In genomic region chr10:110138197-110138812, GRCh38 we compare ENCODE assay signal across 8 cellular contexts.
DNase-seq lines count a peak whose midpoint lies in the region; ATAC-seq and TF ChIP-seq lines count a peak whose summit lies in the region.

No MANE protein-coding gene starts in this region.

- H3K36me3 ChIP-seq in heart left ventricle = peaks cover 0 to 32% (median 20%) of the 10 kb centered on the region in 9 donors

- POLR2A ChIA-PET in activated CD8-positive, alpha-beta T cell treated with anti-CD3 and anti-CD28 coated beads for 36 hours (lab: Charles Lee) = interaction anchor here (0.5 to 1.4 kb wide), 2 partner anchors 19 to 89 kb away, joined by 3 read pairs; no protein-coding TSS in a partner anchor

- peak overlapping the region; percentile 60 for H3K27ac Mint-ChIP-seq in activated T-cell treated with anti-CD3 and anti-CD28 coated beads, Interleukin-2, amount 50 U/mL, for 24 hours
- H3K27ac Mint-ChIP-seq in activated CD8-positive, alpha-beta T cell treated with anti-CD3 and anti-CD28 coated beads for 36 hours = no peak overlapping the region

- H3K4me1 Mint-ChIP-seq in activated T-cell treated with anti-CD3 and anti-CD28 coated beads, Interleukin-2, amount 50 U/mL, for 24 hours (ENCODE audit: low read depth) = peaks cover 42% of the 10 kb centered on the region
- peaks cover 39% of the 10 kb centered on the region for H3K4me1 Mint-ChIP-seq in activated CD8-positive, alpha-beta T cell treated with anti-CD3 and anti-CD28 coated beads for 36 hours (ENCODE audit: low read depth)

- WGBS in heart left ventricle, 4 donors = 64 to 67% (median 65%) methylated on average over 5 of the region's 5 CpGs

- no peaks in the 10 kb centered on the region for H3K9me3 ChIP-seq in heart left ventricle

- no peaks in the 10 kb centered on the region for H3K27me3 Mint-ChIP-seq in activated T-cell treated with anti-CD3 and anti-CD28 coated beads, Interleukin-2, amount 50 U/mL, for 24 hours
- H3K27me3 Mint-ChIP-seq in activated CD8-positive, alpha-beta T cell treated with anti-CD3 and anti-CD28 coated beads for 36 hours = peaks cover 4% of the 10 kb centered on the region

- no peaks in the 10 kb centered on the region for H3K9me3 Mint-ChIP-seq in activated T-cell treated with anti-CD3 and anti-CD28 coated beads, Interleukin-2, amount 50 U/mL, for 24 hours
- H3K9me3 Mint-ChIP-seq in activated CD8-positive, alpha-beta T cell treated with anti-CD3 and anti-CD28 coated beads for 36 hours = no peaks in the 10 kb centered on the region

- CTCF ChIA-PET in activated CD8-positive, alpha-beta T cell treated with anti-CD3 and anti-CD28 coated beads for 36 hours (lab: Charles Lee) = interaction anchor here (0.7 to 3.2 kb wide), 61 partner anchors 9 to 257 kb away, joined by 3 to 51 read pairs (median 5); partner anchors contain the start of genes MXI1 and SMNDC1

- intact Hi-C loops in activated CD8-positive, alpha-beta T cell treated with anti-CD3 and anti-CD28 coated beads for 36 hours (cut with micrococcal nuclease) = loop anchor here (1.0 to 5.0 kb wide), 3 partner anchors 69 to 141 kb away; partner anchors contain the start of gene MXI1
- intact Hi-C loops in heart left ventricle (cut with DNase I) = loop anchor here (1.0 to 10.0 kb wide), 14 partner anchors 69 to 406 kb away; partner anchors contain the start of genes MXI1 (in 2 of the 10) and DUSP5 (in 1 of the 10)

- peaks cover 7% of the 10 kb centered on the region for H3K36me3 Mint-ChIP-seq in activated T-cell treated with anti-CD3 and anti-CD28 coated beads, Interleukin-2, amount 50 U/mL, for 24 hours (ENCODE audit: low read depth)
- peaks cover under 1% of the 10 kb centered on the region for H3K36me3 Mint-ChIP-seq in activated CD8-positive, alpha-beta T cell treated with anti-CD3 and anti-CD28 coated beads for 36 hours (ENCODE audit: low read depth)

- H3K4me1 ChIP-seq in heart left ventricle = peaks cover 4 to 53% (median 23%) of the 10 kb centered on the region in 12 donors

- H3K27ac ChIP-seq in heart left ventricle = peak overlapping the region in 4 of 12 donors; percentile 49 to 84 (median 64)

- no peak overlapping the region for H3K4me3 Mint-ChIP-seq in activated T-cell treated with anti-CD3 and anti-CD28 coated beads, Interleukin-2, amount 50 U/mL, for 24 hours
- H3K4me3 Mint-ChIP-seq in activated CD8-positive, alpha-beta T cell treated with anti-CD3 and anti-CD28 coated beads for 36 hours = no peak overlapping the region

- H3K4me3 ChIP-seq in heart left ventricle (no peak overlapping the region), retinal pigment epithelial cell (ENCODE audit: low read length) (no peak overlapping the region)

- ATAC-seq in HG02588 (IDR thresholded peaks at IDR 0.05; ENCODE audit: unreplicated experiment) (peak; percentile 52), heart left ventricle (peak in 3 of 4 donors; percentile 36 to 54 (median 54))
- ATAC-seq in activated CD8-positive, alpha-beta T cell treated with anti-CD3 and anti-CD28 coated beads for 36 hours = peak; percentile 62

- H3K27me3 ChIP-seq in heart left ventricle = no peaks in the 10 kb centered on the region

- no peak for TF ChIP-seq POLR2A in heart left ventricle (IDR thresholded peaks at IDR 0.05)

- TF ChIP-seq CTCF in activated CD8-positive, alpha-beta T cell treated with anti-CD3 and anti-CD28 coated beads for 36 hours (IDR thresholded peaks at IDR 0.05) = peak; percentile 67
- peak; percentile 51 to 83 (median 70) for TF ChIP-seq CTCF in heart left ventricle (IDR thresholded peaks at IDR 0.05)
- TF ChIP-seq CTCF in retinal pigment epithelial cell (conservative IDR thresholded peaks at IDR 0.05; ENCODE audit: low read depth, low read length) = peak; percentile 66

- DNase-seq in activated T-cell treated with anti-CD3 and anti-CD28 coated beads, Interleukin-2, amount 50 U/mL, for 24 hours = no peak
- no peak for DNase-seq in activated T-cell treated with anti-CD3 and anti-CD28 coated beads, Interleukin-2, amount 50 U/mL, for 1 hour
- DNase-seq in NCI-H2171 treated with DMSO at 0.1 percent for 48 hours (lab: John Stamatoyannopoulos, UW) (peak; percentile 53), heart left ventricle (no peak), retinal pigment epithelial cell (ENCODE audit: low read depth) (peak; percentile 29)
- no peak for DNase-seq in activated CD8-positive, alpha-beta T cell treated with anti-CD3 and anti-CD28 coated beads for 36 hours
- no peak for DNase-seq in stimulated activated CD4-positive, alpha-beta T cell treated with anti-CD3 and anti-CD28 coated beads, Interleukin-2, amount 100 ng/mL, for 24 hours

Comparison
In these comparisons a context has a peak if more than half of its experiments do, and no peak if none do; other contexts are left out.
1. DNase-seq: peak in NCI-H2171 treated with DMSO at 0.1 percent for 48 hours (single experiment) and retinal pigment epithelial cell (single experiment); none in activated T-cell treated with anti-CD3 and anti-CD28 coated beads, Interleukin-2, amount 50 U/mL, for 24 hours (single experiment), activated T-cell treated with anti-CD3 and anti-CD28 coated beads, Interleukin-2, amount 50 U/mL, for 1 hour (single experiment), activated CD8-positive, alpha-beta T cell treated with anti-CD3 and anti-CD28 coated beads for 36 hours (single experiment), heart left ventricle (0 of 5) and stimulated activated CD4-positive, alpha-beta T cell treated with anti-CD3 and anti-CD28 coated beads, Interleukin-2, amount 100 ng/mL, for 24 hours (0 of 2).
2. Peak in every context shown above with its lines, with median percentiles within 50 percentile points of each other: ATAC-seq and CTCF ChIP-seq.